ENCODE assay signal across 21 cellular contexts in the genomic region with DNA sequence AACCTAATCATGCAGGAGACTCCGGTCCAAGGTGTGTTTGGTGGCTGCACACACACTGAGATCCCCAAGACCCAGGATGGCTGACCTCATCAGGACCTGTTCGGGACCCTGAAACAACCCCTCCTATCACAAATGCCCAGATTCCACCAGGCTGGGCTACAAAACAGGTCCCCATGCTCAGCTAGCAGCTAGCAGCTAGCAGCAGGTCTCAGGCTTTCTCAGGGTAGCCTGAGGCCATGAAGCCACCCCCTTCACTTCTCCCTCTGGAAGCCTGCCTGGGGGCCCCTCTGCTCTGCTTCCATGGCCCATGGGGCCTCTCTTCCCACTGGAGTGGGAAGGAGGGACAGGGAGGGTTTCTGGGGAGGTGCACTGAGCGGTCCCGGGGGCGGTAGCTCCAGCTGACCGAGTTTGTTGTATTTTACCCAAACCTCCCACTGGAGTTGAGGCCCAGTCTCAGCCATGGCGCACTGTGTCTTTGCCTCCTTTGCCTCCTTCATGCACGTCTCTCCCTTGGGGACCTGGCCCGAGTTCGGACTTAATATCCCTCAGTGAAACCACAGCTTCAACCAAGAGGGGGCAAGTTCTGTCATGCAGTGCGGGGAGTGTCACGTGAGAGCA.
DNase-seq lines count a peak whose midpoint lies in the region; FAIRE-seq and TF ChIP-seq lines count a peak whose summit lies in the region.
"Had no signal": no experiment of that assay in that cellular context is flagged by ENCODE, and none has a peak within 500 bp of the region (broad histone marks: within the 10 kb centered on the region; RNA-seq: fewer than 3 reads in every experiment).

No MANE protein-coding gene starts in this region.

- 0 out of 2 replicates have a peak overlapping the region, but pooled peaks have one; percentile 17 for H2BK12ac ChIP-seq in H1 (ENCODE audit: low read depth, low read length)

- H2AFZ ChIP-seq in H1 (ENCODE audit: low read length): no peak overlapping the region
- H2AFZ ChIP-seq: GM23248 had no signal

- POLR2A ChIA-PET in H1 (lab: Charles Lee; ENCODE audit: partially characterized antibody): interaction anchor here (1.0 kb wide), 1 partner anchor 10 kb away, joined by 4 read pairs; no protein-coding TSS in a partner anchor

- no peaks in the 10 kb centered on the region for H3K79me1 ChIP-seq in H1 (ENCODE audit: low read depth, low read length)

- H2AK5ac ChIP-seq in H1 (ENCODE audit: low read depth, low read length): no peak overlapping the region

- H3K14ac ChIP-seq in H1 (ENCODE audit: insufficient read length): no peak overlapping the region

- no peak for TF ChIP-seq RAD21 in H1 (IDR thresholded peaks at IDR 0.05 in 1 of 2, conservative IDR thresholded peaks at IDR 0.05 in 1 of 2; ENCODE audit: low read depth in 2 of 2, low read length in 2 of 2)

- H3K4ac ChIP-seq in H1 (replicated peaks; ENCODE audit: insufficient read length, low read depth, low read length): no peak overlapping the region

- no peak overlapping the region for H2BK120ac ChIP-seq in H1 (replicated peaks; ENCODE audit: low read depth, low read length)

- H3K27me3 ChIP-seq in right atrium auricular region (no peaks in the 10 kb centered on the region), H1 (replicated peaks in 1 of 4; ENCODE audit: control insufficient read depth in 3 of 4, extremely low read depth in 1 of 4, insufficient read depth in 3 of 4, low read length in 3 of 4) (no peaks in the 10 kb centered on the region; a peak in 1 of 7 replicates), sigmoid colon (peaks cover 0 to 57% (median 20%) of the 10 kb centered on the region in 3 donors)

- no peak overlapping the region for H3K27ac ChIP-seq in right atrium auricular region
- H3K27ac ChIP-seq in H1 (ENCODE audit: low read depth, low read length): no peak overlapping the region
- H3K27ac ChIP-seq in sigmoid colon: no peak overlapping the region
- H3K27ac ChIP-seq: GM23248, HL-60 had no signal

- H3K27me3 Mint-ChIP-seq in progenitor cell of endocrine pancreas: peaks cover 49% of the 10 kb centered on the region
- peaks cover 5% of the 10 kb centered on the region for H3K27me3 Mint-ChIP-seq in glutamatergic neuron (ENCODE audit: unreplicated experiment)

- H3K23ac ChIP-seq in H1 (ENCODE audit: insufficient read length): no peak overlapping the region

- TF ChIP-seq CTCF in right atrium auricular region (IDR thresholded peaks at IDR 0.05): no peak
- TF ChIP-seq CTCF in H1 (IDR thresholded peaks at IDR 0.05; ENCODE audit: control extremely low read depth in 1 of 3, insufficient read depth in 1 of 3, low read depth in 1 of 3, low read length in 3 of 3): no peak
- TF ChIP-seq CTCF in sigmoid colon (IDR thresholded peaks at IDR 0.05): no peak
- no peak for TF ChIP-seq CTCF in progenitor cell of endocrine pancreas (IDR thresholded peaks at IDR 0.05; ENCODE audit: unreplicated experiment)
- TF ChIP-seq CTCF in glutamatergic neuron (IDR thresholded peaks at IDR 0.05; ENCODE audit: partially characterized antibody, unreplicated experiment): no peak

- H2BK20ac ChIP-seq in H1 (ENCODE audit: low read length): peak overlapping the region; percentile 69; the same call in 1 of the 2 replicates

- WGBS in H1 (ENCODE audit: extremely low coverage in 1 of 2, insufficient coverage in 1 of 2, insufficient read length in 1 of 2, insufficient replicate concordance in 2 of 2, low coverage in 1 of 2, low lambda C conversion rate in 2 of 2, missing lambda C conversion rate in 1 of 2), 2 experiments: 93% methylated on average over 12 of the region's 12 CpGs; no CpG with 5 or more reads in 1 of the 2 experiments
- WGBS in sigmoid colon, 2 donors: 74 to 82% methylated on average over 12 of the region's 12 CpGs

- H3K36me3 Mint-ChIP-seq in progenitor cell of endocrine pancreas (ENCODE audit: insufficient read depth) (no peaks in the 10 kb centered on the region), glutamatergic neuron (ENCODE audit: unreplicated experiment) (peaks cover 4% of the 10 kb centered on the region)
- H3K36me3 Mint-ChIP-seq: CD4-positive, CD25-positive, alpha-beta regulatory T cell; CD8-positive, alpha-beta memory T cell had no signal

- DNase-seq in cardiac septum (ENCODE audit: low spot score): peak; percentile 63
- no peak for DNase-seq in right atrium auricular region (ENCODE audit: low spot score)
- DNase-seq in H1 (ENCODE audit: low read depth in 1 of 2, low spot score in 2 of 2): peak in 1 of 2 experiments; percentile 42
- peak; percentile 41 for DNase-seq in mesenteric fat pad (ENCODE audit: low spot score)
- DNase-seq in sigmoid colon: peak; percentile 24
- DNase-seq in NCI-H82 (lab: John Stamatoyannopoulos, UW): no peak
- no peak for DNase-seq in progenitor cell of endocrine pancreas (ENCODE audit: low spot score, unreplicated experiment)
- DNase-seq in glutamatergic neuron: no peak
- DNase-seq: 8988T; C1 segment of cervical spinal cord; CD4-positive, CD25-positive, alpha-beta regulatory T cell; CD8-positive, alpha-beta memory T cell; COR-L47; GM23248; IMR-90 had no signal

- H3K79me2 ChIP-seq in H1 (ENCODE audit: control insufficient read depth in 1 of 2, insufficient read depth in 2 of 2, low read length in 2 of 2): no peaks in the 10 kb centered on the region

- H3K9me3 ChIP-seq in right atrium auricular region (no peaks in the 10 kb centered on the region), H1 (ENCODE audit: insufficient read depth in 2 of 2, low read depth in 1 of 2, low read length in 1 of 2) (no peaks in the 10 kb centered on the region), sigmoid colon (no peaks in the 10 kb centered on the region)

- H2BK15ac ChIP-seq in H1 (ENCODE audit: low read length): 0 out of 2 replicates have a peak overlapping the region, but pooled peaks have one; percentile 46

- no peak overlapping the region for H3K4me3 Mint-ChIP-seq in progenitor cell of endocrine pancreas (ENCODE audit: low read depth)
- no peak overlapping the region for H3K4me3 Mint-ChIP-seq in glutamatergic neuron (ENCODE audit: unreplicated experiment)
- H3K4me3 Mint-ChIP-seq: CD4-positive, CD25-positive, alpha-beta regulatory T cell; CD8-positive, alpha-beta memory T cell had no signal

- H4K20me1 ChIP-seq in H1 (replicated peaks in 1 of 2; ENCODE audit: control insufficient read depth in 1 of 2, insufficient read depth in 2 of 2, low read length in 2 of 2): no peaks in the 10 kb centered on the region

- H2BK5ac ChIP-seq in H1 (ENCODE audit: low read depth, low read length): no peak overlapping the region

- H3K27ac Mint-ChIP-seq in progenitor cell of endocrine pancreas: no peak overlapping the region
- no peak overlapping the region for H3K27ac Mint-ChIP-seq in glutamatergic neuron (ENCODE audit: unreplicated experiment)
- H3K27ac Mint-ChIP-seq: CD4-positive, CD25-positive, alpha-beta regulatory T cell had no signal

- H4K91ac ChIP-seq in H1 (replicated peaks; ENCODE audit: insufficient read length, low read length): no peak overlapping the region

- no peaks in the 10 kb centered on the region for H3K36me3 ChIP-seq in right atrium auricular region
- H3K36me3 ChIP-seq in H1 (ENCODE audit: control insufficient read depth in 2 of 4, insufficient read depth in 4 of 4, low read length in 3 of 4): no peaks in the 10 kb centered on the region
- no peaks in the 10 kb centered on the region for H3K36me3 ChIP-seq in sigmoid colon

- no peaks in the 10 kb centered on the region for H3K4me1 Mint-ChIP-seq in progenitor cell of endocrine pancreas (ENCODE audit: low read depth)
- H3K4me1 Mint-ChIP-seq in glutamatergic neuron (ENCODE audit: low read depth, unreplicated experiment): no peaks in the 10 kb centered on the region
- H3K4me1 Mint-ChIP-seq: CD4-positive, CD25-positive, alpha-beta regulatory T cell; CD8-positive, alpha-beta memory T cell had no signal

- no peak for FAIRE-seq in H1 (lab: Jason Lieb, UNC)
- FAIRE-seq: D721Med, G401.6, GM12891, H54, K562 had no signal

- no peak overlapping the region for H3K18ac ChIP-seq in H1 (ENCODE audit: extremely low read depth, low read length)

- H4K8ac ChIP-seq in H1 (ENCODE audit: extremely low read depth, insufficient read depth, low read length): no peak overlapping the region

- H3K4me1 ChIP-seq in right atrium auricular region (no peaks in the 10 kb centered on the region), H1 (replicated peaks in 1 of 4; ENCODE audit: control insufficient read depth in 3 of 4, insufficient read depth in 4 of 4, low read length in 3 of 4) (peaks cover 0 to 3% (median 0%) of the 10 kb centered on the region in 4 experiments; a peak in 2 of 7 replicates), sigmoid colon (no peaks in the 10 kb centered on the region)

- no peaks in the 10 kb centered on the region for H3K9me3 Mint-ChIP-seq in progenitor cell of endocrine pancreas (ENCODE audit: low read depth)
- H3K9me3 Mint-ChIP-seq in glutamatergic neuron (ENCODE audit: unreplicated experiment): no peaks in the 10 kb centered on the region
- H3K9me3 Mint-ChIP-seq: CD4-positive, CD25-positive, alpha-beta regulatory T cell had no signal

- CTCF ChIA-PET in H1 (lab: Charles Lee; ENCODE audit: partially characterized antibody): interaction anchor here (0.8 to 8.2 kb wide), 8 partner anchors 9 to 528 kb away, joined by 3 to 92 read pairs (median 4); no protein-coding TSS in a partner anchor

- intact Hi-C loops in cardiac septum (cut with DNase I) (no loop called here), sigmoid colon (cut with DNase I) (no loop called here)

- H3K4me3 ChIP-seq in right atrium auricular region (no peak overlapping the region), H1 (ENCODE audit: extremely low read depth in 1 of 4, insufficient read depth in 2 of 4, low read depth in 3 of 4, low read length in 4 of 4) (no peak overlapping the region), sigmoid colon (no peak overlapping the region)
- H3K4me3 ChIP-seq: GM23248, K562 had no signal

- no peak overlapping the region for H3K9ac ChIP-seq in H1 (replicated peaks in 1 of 4; ENCODE audit: extremely low read depth in 1 of 4, low read depth in 3 of 4, low read length in 3 of 4)
- H3K9ac ChIP-seq: GM23248 had no signal

- no peak for TF ChIP-seq POLR2A in H1 (IDR thresholded peaks at IDR 0.05; ENCODE audit: control extremely low read depth in 1 of 2, low read depth in 2 of 2, low read length in 2 of 2)
- TF ChIP-seq POLR2A in sigmoid colon (IDR thresholded peaks at IDR 0.05): no peak

- TF ChIP-seq EP300 in H1 (IDR thresholded peaks at IDR 0.05; ENCODE audit: borderline replicate concordance in 1 of 2, low read depth in 2 of 2, low read length in 2 of 2) (no peak), sigmoid colon (IDR thresholded peaks at IDR 0.05) (no peak)

- H3K4me2 ChIP-seq in H1 (ENCODE audit: insufficient read depth in 1 of 2, low read depth in 2 of 2, low read length in 2 of 2): no peak overlapping the region

- H3K56ac ChIP-seq in H1 (replicated peaks; ENCODE audit: insufficient read length, low read depth, low read length): no peak overlapping the region

- no peaks in the 10 kb centered on the region for H3K23me2 ChIP-seq in H1 (ENCODE audit: low read depth, low read length)

- no peak overlapping the region for H4K5ac ChIP-seq in H1 (ENCODE audit: insufficient read length, low read depth, low read length)

TF ChIP-seq in H1, 55 proteins besides CTCF, POLR2A, EP300 and RAD21 (continues in another document):
- TF ChIP-seq SAP30 (IDR thresholded peaks at IDR 0.05; ENCODE audit: insufficient read depth, insufficient replicate concordance, low read length) (no peak), KDM4A (IDR thresholded peaks at IDR 0.05; ENCODE audit: low read depth, low read length, severe bottlenecking) (no peak), EZH2 (IDR thresholded peaks at IDR 0.05; ENCODE audit: low read depth, low read length, severe bottlenecking) (no peak)

Comparison
In these comparisons a context has a peak if more than half of its experiments do, and no peak if none do; other contexts are left out.
1. DNase-seq: peak in cardiac septum (single experiment), mesenteric fat pad (single experiment) and sigmoid colon (single experiment); none in right atrium auricular region (single experiment), NCI-H82 (single experiment), progenitor cell of endocrine pancreas (single experiment) and glutamatergic neuron (single experiment).